Comparison of ENCODE assay signal across 1 cellular context in the genomic region with DNA sequence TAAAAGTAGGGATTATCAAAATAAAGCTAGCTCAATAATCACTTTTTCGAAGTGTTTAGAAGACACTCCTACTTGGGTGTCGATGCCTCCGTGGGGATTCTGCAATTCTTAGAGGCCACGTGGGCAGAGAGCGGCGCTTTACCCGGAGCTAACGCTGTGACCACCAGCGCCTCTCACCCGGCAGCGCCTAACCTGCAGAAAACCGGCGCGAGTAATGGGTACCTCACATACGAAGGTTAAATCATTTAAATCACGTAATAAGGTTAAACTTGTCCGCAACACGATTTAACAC.
TF ChIP-seq lines count a peak whose summit lies in the region.

No MANE protein-coding gene starts in this region.

TF ChIP-seq in HepG2, 621 proteins besides CTCF, POLR2A, EP300 and RAD21:
- TF ChIP-seq ARNT2 (CRISPR knock-in tag; IDR thresholded peaks at IDR 0.05; ENCODE audit: low read depth) (no peak), EHMT2 (IDR thresholded peaks at IDR 0.05; ENCODE audit: borderline replicate concordance, low read depth, low read length) (no peak), DMAP1 (CRISPR knock-in tag; IDR thresholded peaks at IDR 0.05) (no peak), ZSCAN20 (CRISPR knock-in tag; IDR thresholded peaks at IDR 0.05; ENCODE audit: borderline replicate concordance) (no peak), CEBPB (IDR thresholded peaks at IDR 0.05; ENCODE audit: borderline replicate concordance, low read depth, low read length) (peak; percentile 40; the same call in 1 of the 2 replicates), MAFK (conservative IDR thresholded peaks at IDR 0.05 in 1 of 2, IDR thresholded peaks at IDR 0.05 in 1 of 2; ENCODE audit: low read length in 2 of 2) (no peak), HIVEP1 (CRISPR knock-in tag; IDR thresholded peaks at IDR 0.05) (no peak), MEIS2 (CRISPR knock-in tag; IDR thresholded peaks at IDR 0.05) (no peak), BORCS8-MEF2B (CRISPR knock-in tag; IDR thresholded peaks at IDR 0.05) (0 out of 2 replicates have a peak, but pooled peaks have one; percentile 4), SIN3A (IDR thresholded peaks at IDR 0.05; ENCODE audit: borderline replicate concordance, low read depth, low read length) (peak; percentile 54; the same call in 1 of the 2 replicates), ZNF329 (CRISPR knock-in tag; IDR thresholded peaks at IDR 0.05; ENCODE audit: low read depth) (no peak), ZNF121 (CRISPR knock-in tag; IDR thresholded peaks at IDR 0.05) (no peak), ZC3H4 (CRISPR knock-in tag; IDR thresholded peaks at IDR 0.05; ENCODE audit: borderline replicate concordance) (peak; percentile 51; the same call in 1 of the 2 replicates), ZNF550 (CRISPR knock-in tag; IDR thresholded peaks at IDR 0.05; ENCODE audit: borderline replicate concordance) (no peak), NR2F1 (CRISPR knock-in tag; IDR thresholded peaks at IDR 0.05) (0 out of 4 replicates have a peak, but pooled peaks of 1 of the 2 experiments have one; percentile 3), SMAD9 (CRISPR knock-in tag; IDR thresholded peaks at IDR 0.05) (0 out of 2 replicates have a peak, but pooled peaks have one; percentile 37), ZNF343 (CRISPR knock-in tag; IDR thresholded peaks at IDR 0.05) (no peak), KAT7 (CRISPR knock-in tag; IDR thresholded peaks at IDR 0.05; ENCODE audit: borderline replicate concordance) (no peak), THAP11 (CRISPR knock-in tag; IDR thresholded peaks at IDR 0.05) (no peak), MIER2 (CRISPR knock-in tag; IDR thresholded peaks at IDR 0.05) (no peak), ZNF672 (CRISPR knock-in tag; IDR thresholded peaks at IDR 0.05) (no peak), NFKB2 (CRISPR knock-in tag; IDR thresholded peaks at IDR 0.05; ENCODE audit: borderline replicate concordance) (no peak), MXI1 (IDR thresholded peaks at IDR 0.05; ENCODE audit: borderline replicate concordance, low read depth, low read length) (peak; percentile 88; the same call in 1 of the 3 replicates), MBD4 (IDR thresholded peaks at IDR 0.05; ENCODE audit: borderline replicate concordance, low read length) (0 out of 2 replicates have a peak, but pooled peaks have one; percentile 66), ZNF20 (CRISPR knock-in tag; IDR thresholded peaks at IDR 0.05) (no peak), ZNF543 (CRISPR knock-in tag; IDR thresholded peaks at IDR 0.05) (no peak), TRIM24 (CRISPR knock-in tag; IDR thresholded peaks at IDR 0.05) (no peak), ZFX (CRISPR knock-in tag; IDR thresholded peaks at IDR 0.05; ENCODE audit: low read depth) (no peak), ZNF235 (CRISPR knock-in tag; IDR thresholded peaks at IDR 0.05; ENCODE audit: borderline replicate concordance) (no peak), SIX1 (CRISPR knock-in tag; IDR thresholded peaks at IDR 0.05; ENCODE audit: borderline replicate concordance) (no peak), ZNF547 (CRISPR knock-in tag; IDR thresholded peaks at IDR 0.05) (0 out of 2 replicates have a peak, but pooled peaks have one; percentile 9), KLF6 (CRISPR knock-in tag; IDR thresholded peaks at IDR 0.05) (no peak), RNF2 (conservative IDR thresholded peaks at IDR 0.05; ENCODE audit: low read depth) (no peak), SOX13 (IDR thresholded peaks at IDR 0.05) (no peak), SOX13 (CRISPR knock-in tag; conservative IDR thresholded peaks at IDR 0.05 in 1 of 2, IDR thresholded peaks at IDR 0.05 in 1 of 2) (0 out of 4 replicates have a peak, but pooled peaks of 1 of the 2 experiments have one; percentile 39), NCOA5 (CRISPR knock-in tag; IDR thresholded peaks at IDR 0.05) (no peak), SSRP1 (CRISPR knock-in tag; IDR thresholded peaks at IDR 0.05) (no peak), ZNF136 (CRISPR knock-in tag; IDR thresholded peaks at IDR 0.05; ENCODE audit: low read depth) (no peak), RFX5 (IDR thresholded peaks at IDR 0.05; ENCODE audit: low read depth, low read length) (no peak), MAFF (IDR thresholded peaks at IDR 0.05; ENCODE audit: low read depth, low read length) (no peak), ASH2L (IDR thresholded peaks at IDR 0.05; ENCODE audit: insufficient read length, low read depth, low read length) (no peak), ZBTB1 (CRISPR knock-in tag; IDR thresholded peaks at IDR 0.05; ENCODE audit: borderline replicate concordance) (no peak)
- TF ChIP-seq, protein P1, sequence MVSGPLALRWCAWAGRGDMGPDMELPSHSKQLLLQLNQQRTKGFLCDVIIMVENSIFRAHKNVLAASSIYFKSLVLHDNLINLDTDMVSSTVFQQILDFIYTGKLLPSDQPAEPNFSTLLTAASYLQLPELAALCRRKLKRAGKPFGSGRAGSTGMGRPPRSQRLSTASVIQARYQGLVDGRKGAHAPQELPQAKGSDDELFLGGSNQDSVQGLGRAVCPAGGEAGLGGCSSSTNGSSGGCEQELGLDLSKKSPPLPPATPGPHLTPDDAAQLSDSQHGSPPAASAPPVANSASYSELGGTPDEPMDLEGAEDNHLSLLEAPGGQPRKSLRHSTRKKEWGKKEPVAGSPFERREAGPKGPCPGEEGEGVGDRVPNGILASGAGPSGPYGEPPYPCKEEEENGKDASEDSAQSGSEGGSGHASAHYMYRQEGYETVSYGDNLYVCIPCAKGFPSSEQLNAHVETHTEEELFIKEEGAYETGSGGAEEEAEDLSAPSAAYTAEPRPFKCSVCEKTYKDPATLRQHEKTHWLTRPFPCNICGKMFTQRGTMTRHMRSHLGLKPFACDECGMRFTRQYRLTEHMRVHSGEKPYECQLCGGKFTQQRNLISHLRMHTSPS (CRISPR knock-in tag; IDR thresholded peaks at IDR 0.05; ENCODE audit: low read depth): no peak
- TF ChIP-seq, protein P2, sequence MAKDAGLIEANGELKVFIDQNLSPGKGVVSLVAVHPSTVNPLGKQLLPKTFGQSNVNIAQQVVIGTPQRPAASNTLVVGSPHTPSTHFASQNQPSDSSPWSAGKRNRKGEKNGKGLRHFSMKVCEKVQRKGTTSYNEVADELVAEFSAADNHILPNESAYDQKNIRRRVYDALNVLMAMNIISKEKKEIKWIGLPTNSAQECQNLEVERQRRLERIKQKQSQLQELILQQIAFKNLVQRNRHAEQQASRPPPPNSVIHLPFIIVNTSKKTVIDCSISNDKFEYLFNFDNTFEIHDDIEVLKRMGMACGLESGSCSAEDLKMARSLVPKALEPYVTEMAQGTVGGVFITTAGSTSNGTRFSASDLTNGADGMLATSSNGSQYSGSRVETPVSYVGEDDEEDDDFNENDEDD (CRISPR knock-in tag; IDR thresholded peaks at IDR 0.05; ENCODE audit: borderline replicate concordance): 0 out of 2 replicates have a peak, but pooled peaks have one; percentile 33
- TF ChIP-seq, protein P3, sequence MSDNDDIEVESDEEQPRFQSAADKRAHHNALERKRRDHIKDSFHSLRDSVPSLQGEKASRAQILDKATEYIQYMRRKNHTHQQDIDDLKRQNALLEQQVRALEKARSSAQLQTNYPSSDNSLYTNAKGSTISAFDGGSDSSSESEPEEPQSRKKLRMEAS (IDR thresholded peaks at IDR 0.05): peak; percentile 86
- TF ChIP-seq, protein P4, sequence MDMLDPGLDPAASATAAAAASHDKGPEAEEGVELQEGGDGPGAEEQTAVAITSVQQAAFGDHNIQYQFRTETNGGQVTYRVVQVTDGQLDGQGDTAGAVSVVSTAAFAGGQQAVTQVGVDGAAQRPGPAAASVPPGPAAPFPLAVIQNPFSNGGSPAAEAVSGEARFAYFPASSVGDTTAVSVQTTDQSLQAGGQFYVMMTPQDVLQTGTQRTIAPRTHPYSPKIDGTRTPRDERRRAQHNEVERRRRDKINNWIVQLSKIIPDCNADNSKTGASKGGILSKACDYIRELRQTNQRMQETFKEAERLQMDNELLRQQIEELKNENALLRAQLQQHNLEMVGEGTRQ (IDR thresholded peaks at IDR 0.05; ENCODE audit: low read depth, low read length): no peak
- TF ChIP-seq, protein P4 (CRISPR knock-in tag; IDR thresholded peaks at IDR 0.05; ENCODE audit: borderline replicate concordance): peak; percentile 68; the same call in 1 of the 2 replicates
- TF ChIP-seq, protein P5, sequence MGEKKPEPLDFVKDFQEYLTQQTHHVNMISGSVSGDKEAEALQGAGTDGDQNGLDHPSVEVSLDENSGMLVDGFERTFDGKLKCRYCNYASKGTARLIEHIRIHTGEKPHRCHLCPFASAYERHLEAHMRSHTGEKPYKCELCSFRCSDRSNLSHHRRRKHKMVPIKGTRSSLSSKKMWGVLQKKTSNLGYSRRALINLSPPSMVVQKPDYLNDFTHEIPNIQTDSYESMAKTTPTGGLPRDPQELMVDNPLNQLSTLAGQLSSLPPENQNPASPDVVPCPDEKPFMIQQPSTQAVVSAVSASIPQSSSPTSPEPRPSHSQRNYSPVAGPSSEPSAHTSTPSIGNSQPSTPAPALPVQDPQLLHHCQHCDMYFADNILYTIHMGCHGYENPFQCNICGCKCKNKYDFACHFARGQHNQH (CRISPR knock-in tag; IDR thresholded peaks at IDR 0.05): no peak
- TF ChIP-seq, protein P6, sequence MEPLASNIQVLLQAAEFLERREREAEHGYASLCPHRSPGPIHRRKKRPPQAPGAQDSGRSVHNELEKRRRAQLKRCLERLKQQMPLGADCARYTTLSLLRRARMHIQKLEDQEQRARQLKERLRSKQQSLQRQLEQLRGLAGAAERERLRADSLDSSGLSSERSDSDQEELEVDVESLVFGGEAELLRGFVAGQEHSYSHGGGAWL (CRISPR knock-in tag; IDR thresholded peaks at IDR 0.05): no peak
- TF ChIP-seq, protein P7, sequence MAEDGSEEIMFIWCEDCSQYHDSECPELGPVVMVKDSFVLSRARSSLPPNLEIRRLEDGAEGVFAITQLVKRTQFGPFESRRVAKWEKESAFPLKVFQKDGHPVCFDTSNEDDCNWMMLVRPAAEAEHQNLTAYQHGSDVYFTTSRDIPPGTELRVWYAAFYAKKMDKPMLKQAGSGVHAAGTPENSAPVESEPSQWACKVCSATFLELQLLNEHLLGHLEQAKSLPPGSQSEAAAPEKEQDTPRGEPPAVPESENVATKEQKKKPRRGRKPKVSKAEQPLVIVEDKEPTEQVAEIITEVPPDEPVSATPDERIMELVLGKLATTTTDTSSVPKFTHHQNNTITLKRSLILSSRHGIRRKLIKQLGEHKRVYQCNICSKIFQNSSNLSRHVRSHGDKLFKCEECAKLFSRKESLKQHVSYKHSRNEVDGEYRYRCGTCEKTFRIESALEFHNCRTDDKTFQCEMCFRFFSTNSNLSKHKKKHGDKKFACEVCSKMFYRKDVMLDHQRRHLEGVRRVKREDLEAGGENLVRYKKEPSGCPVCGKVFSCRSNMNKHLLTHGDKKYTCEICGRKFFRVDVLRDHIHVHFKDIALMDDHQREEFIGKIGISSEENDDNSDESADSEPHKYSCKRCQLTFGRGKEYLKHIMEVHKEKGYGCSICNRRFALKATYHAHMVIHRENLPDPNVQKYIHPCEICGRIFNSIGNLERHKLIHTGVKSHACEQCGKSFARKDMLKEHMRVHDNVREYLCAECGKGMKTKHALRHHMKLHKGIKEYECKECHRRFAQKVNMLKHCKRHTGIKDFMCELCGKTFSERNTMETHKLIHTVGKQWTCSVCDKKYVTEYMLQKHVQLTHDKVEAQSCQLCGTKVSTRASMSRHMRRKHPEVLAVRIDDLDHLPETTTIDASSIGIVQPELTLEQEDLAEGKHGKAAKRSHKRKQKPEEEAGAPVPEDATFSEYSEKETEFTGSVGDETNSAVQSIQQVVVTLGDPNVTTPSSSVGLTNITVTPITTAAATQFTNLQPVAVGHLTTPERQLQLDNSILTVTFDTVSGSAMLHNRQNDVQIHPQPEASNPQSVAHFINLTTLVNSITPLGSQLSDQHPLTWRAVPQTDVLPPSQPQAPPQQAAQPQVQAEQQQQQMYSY (CRISPR knock-in tag; IDR thresholded peaks at IDR 0.05): no peak
- TF ChIP-seq, protein P8, sequence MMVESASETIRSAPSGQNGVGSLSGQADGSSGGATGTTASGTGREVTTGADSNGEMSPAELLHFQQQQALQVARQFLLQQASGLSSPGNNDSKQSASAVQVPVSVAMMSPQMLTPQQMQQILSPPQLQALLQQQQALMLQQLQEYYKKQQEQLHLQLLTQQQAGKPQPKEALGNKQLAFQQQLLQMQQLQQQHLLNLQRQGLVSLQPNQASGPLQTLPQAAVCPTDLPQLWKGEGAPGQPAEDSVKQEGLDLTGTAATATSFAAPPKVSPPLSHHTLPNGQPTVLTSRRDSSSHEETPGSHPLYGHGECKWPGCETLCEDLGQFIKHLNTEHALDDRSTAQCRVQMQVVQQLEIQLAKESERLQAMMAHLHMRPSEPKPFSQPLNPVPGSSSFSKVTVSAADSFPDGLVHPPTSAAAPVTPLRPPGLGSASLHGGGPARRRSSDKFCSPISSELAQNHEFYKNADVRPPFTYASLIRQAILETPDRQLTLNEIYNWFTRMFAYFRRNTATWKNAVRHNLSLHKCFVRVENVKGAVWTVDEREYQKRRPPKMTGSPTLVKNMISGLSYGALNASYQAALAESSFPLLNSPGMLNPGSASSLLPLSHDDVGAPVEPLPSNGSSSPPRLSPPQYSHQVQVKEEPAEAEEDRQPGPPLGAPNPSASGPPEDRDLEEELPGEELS (CRISPR knock-in tag; IDR thresholded peaks at IDR 0.05): no peak
- TF ChIP-seq, protein P9, sequence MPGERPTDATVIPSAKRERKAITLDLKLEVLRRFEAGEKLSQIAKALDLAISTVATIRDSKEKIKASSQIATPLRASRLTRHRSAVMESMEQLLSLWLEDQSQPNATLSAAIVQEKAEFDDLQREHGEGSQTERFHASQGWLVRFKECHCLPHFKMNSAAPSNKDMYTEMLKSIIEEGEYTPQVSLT (CRISPR knock-in tag; IDR thresholded peaks at IDR 0.05; ENCODE audit: borderline replicate concordance, low read depth): no peak
